ENCODE assay signal across 15 cellular contexts in the genomic region with DNA sequence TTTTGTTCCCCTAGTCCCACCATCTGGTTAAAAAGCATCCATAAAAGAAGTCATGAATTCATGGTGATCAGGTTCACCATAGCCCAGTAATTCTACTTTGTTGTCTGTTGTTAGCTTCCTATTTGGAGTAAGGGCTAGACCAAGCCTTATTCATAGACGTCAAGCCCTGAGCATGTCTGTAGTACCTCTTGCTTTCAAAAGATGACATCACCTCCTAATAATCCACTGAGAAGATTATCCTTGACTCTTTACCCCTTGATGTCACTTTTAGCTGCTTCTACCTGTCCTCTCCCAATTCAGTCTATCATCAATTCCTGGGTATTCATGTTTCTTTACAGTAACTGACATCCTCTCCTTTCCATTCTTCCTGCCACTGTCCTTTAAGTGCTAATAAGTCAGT.
"Had no signal": no experiment of that assay in that cellular context is flagged by ENCODE, and none has a peak within 500 bp of the region (broad histone marks: within the 10 kb centered on the region; RNA-seq: fewer than 3 reads in every experiment).

No MANE protein-coding gene starts in this region.

- H3K27me3 ChIP-seq: left lung, sigmoid colon, testis had no signal

- H3K4me1 ChIP-seq: left lung, testis had no signal

- H3K9me3 ChIP-seq: left lung, sigmoid colon, testis had no signal

- H3K27ac ChIP-seq: left lung, sigmoid colon, testis had no signal

- H3K4me3 ChIP-seq: left lung, lung, sigmoid colon, testis had no signal

- DNase-seq: activated CD4-positive, alpha-beta T cell treated with anti-CD3 and anti-CD28 coated beads for 1 hour; activated CD4-positive, alpha-beta T cell treated with anti-CD3 and anti-CD28 coated beads, Interleukin-2, amount 50 U/mL, for 1 hour; activated CD8-positive, alpha-beta T cell treated with anti-CD3 and anti-CD28 coated beads, Interleukin-2, amount 10 ng/mL, durations not matched to agents 7 days and 5 days; activated gamma-delta T cell treated with Interleukin-2 at 50 U/mL for 16 hours; activated T-cell treated with anti-CD3 and anti-CD28 coated beads, Interleukin-2, amount 50 U/mL, for 1 hour; aorta; effector memory CD4-positive, alpha-beta T cell; left lung; naive thymus-derived CD8-positive, alpha-beta T cell; sigmoid colon; stimulated activated CD4-positive, alpha-beta T cell treated with anti-CD3 and anti-CD28 coated beads, Interleukin-4, amount 100 ng/mL, for 1 hour; stimulated activated naive CD4-positive, alpha-beta T cell; T-helper 1 cell; testis had no signal

- H3K36me3 ChIP-seq: left lung, sigmoid colon had no signal
